24 cellular contexts compared by ENCODE assay signal in the genomic region with DNA sequence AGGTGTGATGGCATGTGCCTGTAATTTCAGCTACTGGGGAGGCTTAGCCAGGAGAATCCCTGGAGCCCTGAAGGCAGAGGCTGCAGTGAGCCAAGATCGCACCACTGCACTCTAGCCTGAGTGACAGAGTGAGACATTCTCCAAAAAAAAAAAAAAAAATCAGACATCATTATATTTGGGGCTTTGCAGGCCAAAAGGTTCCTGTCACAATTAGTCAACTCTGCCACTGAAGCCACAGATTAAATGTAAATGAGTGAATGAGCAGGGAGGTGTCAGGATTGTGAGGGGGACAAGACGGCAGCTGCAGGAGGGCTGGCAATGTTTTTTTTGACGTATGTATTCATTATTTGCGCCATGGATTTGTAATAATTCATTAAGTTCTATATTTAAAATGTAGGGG.
"Had no signal": no experiment of that assay in that cellular context is flagged by ENCODE, and none has a peak within 500 bp of the region (broad histone marks: within the 10 kb centered on the region; RNA-seq: fewer than 3 reads in every experiment).

No MANE protein-coding gene starts in this region.

- H3K9me3 ChIP-seq: MG63 had no signal

- H3K27me3 ChIP-seq: MG63 had no signal

- H3K27me3 Mint-ChIP-seq: activated CD4-positive, alpha-beta T cell treated with anti-CD3 and anti-CD28 coated beads, Interleukin-2, amount 10 ng/mL, durations not matched to agents 7 days and 5 days; activated CD8-positive, alpha-beta memory T cell treated with anti-CD3 and anti-CD28 coated beads, Interleukin-2, amount 10 ng/mL, durations not matched to agents 7 days and 5 days; activated T-cell treated with anti-CD3 and anti-CD28 coated beads, Interleukin-2, amount 50 U/mL, for 24 hours; T-cell had no signal

- DNase-seq: activated CD4-positive, alpha-beta T cell treated with anti-CD3 and anti-CD28 coated beads, Interleukin-2, amount 10 ng/mL, durations not matched to agents 7 days and 5 days; activated CD4-positive, CD25-positive, alpha-beta regulatory T cell; activated CD8-positive, alpha-beta memory T cell treated with anti-CD3 and anti-CD28 coated beads, Interleukin-2, amount 10 ng/mL, durations not matched to agents 7 days and 5 days; activated effector memory CD4-positive, alpha-beta T cell treated with Interleukin-2 at 50 U/mL for 16 hours; activated naive CD4-positive, alpha-beta T cell treated with anti-CD3 and anti-CD28 coated beads for 36 hours; activated T-cell treated with anti-CD3 and anti-CD28 coated beads, Interleukin-2, amount 50 U/mL, for 24 hours; amygdala; MG63; NCI-H1105; NCI-H1436; NCI-H1694 treated with DMSO at 0.1 percent for 48 hours; NCI-H2081; NCI-H510A treated with DMSO at 0.1 percent for 48 hours; NCI-H69; NK-92 treated with Interleukin-12 subunit alpha and Interleukin-12 subunit beta, amount 100 ng/mL, for 24 hours; OCI-M1; RPMI8226; T-cell had no signal

- H3K4me2 ChIP-seq: KMS-11 had no signal

- H3K9ac ChIP-seq: KMS-11 had no signal

- H3K4me3 Mint-ChIP-seq: activated CD4-positive, alpha-beta T cell treated with anti-CD3 and anti-CD28 coated beads, Interleukin-2, amount 10 ng/mL, durations not matched to agents 7 days and 5 days; activated CD8-positive, alpha-beta memory T cell treated with anti-CD3 and anti-CD28 coated beads, Interleukin-2, amount 10 ng/mL, durations not matched to agents 7 days and 5 days; activated naive CD4-positive, alpha-beta T cell treated with anti-CD3 and anti-CD28 coated beads for 36 hours; activated T-cell treated with anti-CD3 and anti-CD28 coated beads, Interleukin-2, amount 50 U/mL, for 24 hours; activated T-helper 1 cell treated with anti-CD3 and anti-CD28 coated beads, Interleukin-12 subunit alpha, Interleukin-12 subunit beta, Interleukin-2, Interleukin-4 antibody, amounts not matched to agents 30 ng/mL and 10 ng/mL and 1 ng/mL, durations not matched to agents 14 hours and 24 hours and 36 hours had no signal

- ATAC-seq: activated CD8-positive, alpha-beta memory T cell treated with anti-CD3 and anti-CD28 coated beads, Interleukin-2, amount 10 ng/mL, durations not matched to agents 7 days and 5 days; Panc1; Right ventricle myocardium inferior; T-cell had no signal

- H3K27ac Mint-ChIP-seq: activated CD4-positive, alpha-beta T cell treated with anti-CD3 and anti-CD28 coated beads, Interleukin-2, amount 10 ng/mL, durations not matched to agents 7 days and 5 days; activated CD8-positive, alpha-beta memory T cell treated with anti-CD3 and anti-CD28 coated beads, Interleukin-2, amount 10 ng/mL, durations not matched to agents 7 days and 5 days; activated naive CD4-positive, alpha-beta T cell treated with anti-CD3 and anti-CD28 coated beads for 36 hours; activated T-cell treated with anti-CD3 and anti-CD28 coated beads, Interleukin-2, amount 50 U/mL, for 24 hours; activated T-helper 1 cell treated with anti-CD3 and anti-CD28 coated beads, Interleukin-12 subunit alpha, Interleukin-12 subunit beta, Interleukin-2, Interleukin-4 antibody, amounts not matched to agents 30 ng/mL and 10 ng/mL and 1 ng/mL, durations not matched to agents 14 hours and 24 hours and 36 hours had no signal

- H3K9me3 Mint-ChIP-seq: activated CD4-positive, alpha-beta T cell treated with anti-CD3 and anti-CD28 coated beads, Interleukin-2, amount 10 ng/mL, durations not matched to agents 7 days and 5 days; activated naive CD4-positive, alpha-beta T cell treated with anti-CD3 and anti-CD28 coated beads for 36 hours; activated T-cell treated with anti-CD3 and anti-CD28 coated beads, Interleukin-2, amount 50 U/mL, for 24 hours; activated T-helper 1 cell treated with anti-CD3 and anti-CD28 coated beads, Interleukin-12 subunit alpha, Interleukin-12 subunit beta, Interleukin-2, Interleukin-4 antibody, amounts not matched to agents 30 ng/mL and 10 ng/mL and 1 ng/mL, durations not matched to agents 14 hours and 24 hours and 36 hours; T-cell had no signal

- H3K4me3 ChIP-seq: MG63, SK-N-MC had no signal

- H3K27ac ChIP-seq: KMS-11, SK-N-MC, VCaP had no signal
